12 cellular contexts compared by ENCODE assay signal in the genomic region with DNA sequence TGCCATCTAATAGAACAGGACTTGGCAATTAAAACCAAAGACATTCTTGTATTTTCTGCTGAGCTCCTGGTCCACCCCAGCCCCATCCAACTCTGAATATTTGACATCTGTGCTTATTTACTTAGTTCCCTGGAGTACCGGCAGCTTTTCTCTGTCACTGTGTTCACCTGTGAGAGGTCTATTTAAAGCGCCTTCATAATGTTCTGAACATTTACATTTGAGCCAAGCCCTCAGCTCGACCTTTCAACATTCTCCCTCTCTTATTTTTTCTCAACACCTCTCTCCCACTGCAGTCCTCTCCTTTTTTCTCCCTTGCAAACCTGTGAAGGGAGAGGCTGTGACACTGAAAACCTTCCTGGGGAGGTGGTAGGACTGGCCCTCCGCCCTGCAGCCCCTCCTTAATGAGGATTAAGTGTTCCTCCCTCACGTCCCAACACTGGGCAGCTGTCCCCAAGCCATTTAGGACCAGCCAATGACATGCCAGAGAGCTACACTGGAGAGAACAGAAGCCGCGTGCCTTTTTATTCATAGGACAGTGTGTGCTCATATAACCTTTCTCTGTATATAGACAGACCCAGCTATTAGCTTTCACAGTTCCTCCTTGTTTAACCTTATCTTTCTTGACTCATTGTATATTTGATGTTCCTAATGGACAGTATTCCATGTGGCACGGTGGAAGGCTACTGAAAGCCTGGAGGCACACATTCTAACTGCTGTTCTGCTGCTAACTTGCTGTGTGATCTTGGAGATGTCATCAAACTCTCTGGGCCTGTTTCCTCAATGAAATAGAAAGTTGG.
DNase-seq lines count a peak whose midpoint lies in the region; ATAC-seq and TF ChIP-seq lines count a peak whose summit lies in the region.
"Had no signal": no experiment of that assay in that cellular context is flagged by ENCODE, and none has a peak within 500 bp of the region (broad histone marks: within the 10 kb centered on the region; RNA-seq: fewer than 3 reads in every experiment).

No MANE protein-coding gene starts in this region.

- peak; percentile 56 for DNase-seq in DMS79 treated with DMSO at 0.1 percent for 48 hours (lab: John Stamatoyannopoulos, UW)
- peak; percentile 60 for DNase-seq in NCI-H510A treated with DMSO at 0.1 percent for 48 hours (lab: John Stamatoyannopoulos, UW)
- peak; percentile 61 to 70 for DNase-seq in heart right ventricle
- DNase-seq in psoas muscle: peak; percentile 80 to 94
- no peak for DNase-seq in NCI-H226
- DNase-seq in MG63: no peak
- no peak for DNase-seq in occipital lobe (lab: John Stamatoyannopoulos, UW)
- DNase-seq: activated CD8-positive, alpha-beta T cell treated with anti-CD3 and anti-CD28 coated beads for 36 hours; CD4-positive, CD25-positive, alpha-beta regulatory T cell; stimulated activated naive CD8-positive, alpha-beta T cell treated with anti-CD3 and anti-CD28 coated beads, Interleukin-15, amount 100 ng/mL, for 72 hours had no signal

- H3K4me3 ChIP-seq in heart right ventricle (no peak overlapping the region), psoas muscle (peak overlapping the region; percentile 41), MG63 (no peak overlapping the region)
- H3K4me3 ChIP-seq: SK-N-MC had no signal

- no peak for TF ChIP-seq CTCF in heart right ventricle (IDR thresholded peaks at IDR 0.05)
- TF ChIP-seq CTCF in psoas muscle (IDR thresholded peaks at IDR 0.05): no peak

- H3K27ac ChIP-seq in heart right ventricle: peak overlapping the region; percentile 31 to 82 (median 73)
- peak overlapping the region; percentile 92 for H3K27ac ChIP-seq in psoas muscle
- H3K27ac ChIP-seq: SK-N-MC had no signal

- intact Hi-C loops in heart right ventricle (cut with DNase I): loop anchor here in 2 of 10 donors (5.0 to 10.0 kb wide), 2 partner anchors 100 to 277 kb away; a partner anchor contains a TSS
- intact Hi-C loops in psoas muscle (cut with DNase I): loop anchor here (5.0 kb wide), 2 partner anchors 92 to 277 kb away; a partner anchor contains a TSS

- no peaks in the 10 kb centered on the region for H3K36me3 ChIP-seq in heart right ventricle
- H3K36me3 ChIP-seq in psoas muscle (ENCODE audit: insufficient read depth in 1 of 2, low read depth in 1 of 2): no peaks in the 10 kb centered on the region
- no peaks in the 10 kb centered on the region for H3K36me3 ChIP-seq in MG63

- H3K4me1 ChIP-seq in heart right ventricle (peaks cover 0 to 37% (median 15%) of the 10 kb centered on the region in 9 donors), psoas muscle (peaks cover 21% of the 10 kb centered on the region)

- ATAC-seq in heart right ventricle (peak; percentile 90 to 98 (median 95)), psoas muscle (peak; percentile 94 to 96 (median 96)), HG03139 (IDR thresholded peaks at IDR 0.05; ENCODE audit: unreplicated experiment) (no peak)
- ATAC-seq: activated CD8-positive, alpha-beta T cell treated with anti-CD3 and anti-CD28 coated beads for 36 hours; stimulated activated naive CD8-positive, alpha-beta T cell treated with anti-CD3 and anti-CD28 coated beads, Interleukin-15, amount 100 ng/mL, for 72 hours had no signal

- H3K27me3 ChIP-seq in heart right ventricle (no peaks in the 10 kb centered on the region), psoas muscle (ENCODE audit: insufficient read depth in 3 of 3, low read length in 2 of 3) (no peaks in the 10 kb centered on the region), MG63 (no peaks in the 10 kb centered on the region)

- WGBS in heart right ventricle, 2 donors: 47 to 56% methylated on average over 8 of the region's 8 CpGs
- 18 to 28% (median 25%) methylated on average over 8 of the region's 8 CpGs for WGBS in psoas muscle, 3 donors

- no peaks in the 10 kb centered on the region for H3K9me3 ChIP-seq in heart right ventricle
- no peaks in the 10 kb centered on the region for H3K9me3 ChIP-seq in psoas muscle
- H3K9me3 ChIP-seq in MG63: no peaks in the 10 kb centered on the region

Comparison
In these comparisons a context has a peak if more than half of its experiments do, and no peak if none do; other contexts are left out.
1. DNase-seq: peak in DMS79 treated with DMSO at 0.1 percent for 48 hours (single experiment), NCI-H510A treated with DMSO at 0.1 percent for 48 hours (single experiment), heart right ventricle (2 of 2) and psoas muscle (2 of 2); none in NCI-H226 (single experiment), MG63 (single experiment) and occipital lobe (single experiment).